Comparison of ENCODE assay signal across 2 cellular contexts in the genomic region with DNA sequence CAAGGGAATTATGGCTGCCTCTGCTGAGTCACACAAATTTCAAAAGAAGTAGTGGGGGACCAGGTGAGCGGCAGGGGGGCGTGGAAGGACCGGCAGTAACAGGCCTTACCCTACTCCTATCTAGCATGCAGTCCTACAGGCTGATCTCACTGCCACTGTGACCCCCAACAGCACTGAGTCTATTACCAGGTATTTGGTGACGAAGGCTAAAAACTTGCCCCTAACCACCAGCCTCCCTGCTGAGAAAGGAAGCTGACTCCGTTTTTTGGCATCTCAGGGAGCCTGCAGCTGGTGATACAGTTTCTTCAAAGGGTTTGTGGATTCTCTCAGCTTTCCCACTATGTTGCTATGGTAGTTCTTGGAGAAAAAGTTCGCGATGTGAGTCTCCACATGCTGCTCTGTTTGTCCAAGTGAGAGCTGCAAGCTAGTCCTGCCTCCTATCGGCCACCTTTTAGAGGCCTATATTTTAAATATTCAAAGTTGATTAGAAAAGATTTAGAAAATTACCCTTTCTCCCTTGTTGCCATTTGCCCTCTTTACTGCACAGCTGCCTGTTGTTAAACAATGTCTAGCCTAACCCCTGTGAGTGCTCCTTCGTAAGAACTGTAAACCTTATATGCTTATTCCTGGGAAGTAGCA.
TF ChIP-seq lines count a peak whose summit lies in the region.

No MANE protein-coding gene starts in this region.

TF ChIP-seq in SK-N-SH, 30 proteins besides CTCF, POLR2A, EP300 and RAD21 (continued from another document):
- TF ChIP-seq FOXM1 (IDR thresholded peaks at IDR 0.05; ENCODE audit: low read depth) = no peak
- TF ChIP-seq, protein P1, sequence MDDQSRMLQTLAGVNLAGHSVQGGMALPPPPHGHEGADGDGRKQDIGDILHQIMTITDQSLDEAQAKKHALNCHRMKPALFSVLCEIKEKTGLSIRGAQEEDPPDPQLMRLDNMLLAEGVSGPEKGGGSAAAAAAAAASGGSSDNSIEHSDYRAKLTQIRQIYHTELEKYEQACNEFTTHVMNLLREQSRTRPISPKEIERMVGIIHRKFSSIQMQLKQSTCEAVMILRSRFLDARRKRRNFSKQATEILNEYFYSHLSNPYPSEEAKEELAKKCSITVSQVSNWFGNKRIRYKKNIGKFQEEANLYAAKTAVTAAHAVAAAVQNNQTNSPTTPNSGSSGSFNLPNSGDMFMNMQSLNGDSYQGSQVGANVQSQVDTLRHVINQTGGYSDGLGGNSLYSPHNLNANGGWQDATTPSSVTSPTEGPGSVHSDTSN (IDR thresholded peaks at IDR 0.05) = no peak
- no peak for TF ChIP-seq TEAD4 (IDR thresholded peaks at IDR 0.05; ENCODE audit: borderline replicate concordance, insufficient read depth)
- TF ChIP-seq, protein P2, sequence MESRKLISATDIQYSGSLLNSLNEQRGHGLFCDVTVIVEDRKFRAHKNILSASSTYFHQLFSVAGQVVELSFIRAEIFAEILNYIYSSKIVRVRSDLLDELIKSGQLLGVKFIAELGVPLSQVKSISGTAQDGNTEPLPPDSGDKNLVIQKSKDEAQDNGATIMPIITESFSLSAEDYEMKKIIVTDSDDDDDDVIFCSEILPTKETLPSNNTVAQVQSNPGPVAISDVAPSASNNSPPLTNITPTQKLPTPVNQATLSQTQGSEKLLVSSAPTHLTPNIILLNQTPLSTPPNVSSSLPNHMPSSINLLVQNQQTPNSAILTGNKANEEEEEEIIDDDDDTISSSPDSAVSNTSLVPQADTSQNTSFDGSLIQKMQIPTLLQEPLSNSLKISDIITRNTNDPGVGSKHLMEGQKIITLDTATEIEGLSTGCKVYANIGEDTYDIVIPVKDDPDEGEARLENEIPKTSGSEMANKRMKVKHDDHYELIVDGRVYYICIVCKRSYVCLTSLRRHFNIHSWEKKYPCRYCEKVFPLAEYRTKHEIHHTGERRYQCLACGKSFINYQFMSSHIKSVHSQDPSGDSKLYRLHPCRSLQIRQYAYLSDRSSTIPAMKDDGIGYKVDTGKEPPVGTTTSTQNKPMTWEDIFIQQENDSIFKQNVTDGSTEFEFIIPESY (IDR thresholded peaks at IDR 0.05; ENCODE audit: borderline replicate concordance, low read depth) = no peak
- TF ChIP-seq TAF1 (IDR thresholded peaks at IDR 0.05; ENCODE audit: borderline replicate concordance, low read depth, low read length) = no peak
- TF ChIP-seq FOSL2 (IDR thresholded peaks at IDR 0.05; ENCODE audit: borderline replicate concordance, low read depth) = no peak
- TF ChIP-seq, protein P3, sequence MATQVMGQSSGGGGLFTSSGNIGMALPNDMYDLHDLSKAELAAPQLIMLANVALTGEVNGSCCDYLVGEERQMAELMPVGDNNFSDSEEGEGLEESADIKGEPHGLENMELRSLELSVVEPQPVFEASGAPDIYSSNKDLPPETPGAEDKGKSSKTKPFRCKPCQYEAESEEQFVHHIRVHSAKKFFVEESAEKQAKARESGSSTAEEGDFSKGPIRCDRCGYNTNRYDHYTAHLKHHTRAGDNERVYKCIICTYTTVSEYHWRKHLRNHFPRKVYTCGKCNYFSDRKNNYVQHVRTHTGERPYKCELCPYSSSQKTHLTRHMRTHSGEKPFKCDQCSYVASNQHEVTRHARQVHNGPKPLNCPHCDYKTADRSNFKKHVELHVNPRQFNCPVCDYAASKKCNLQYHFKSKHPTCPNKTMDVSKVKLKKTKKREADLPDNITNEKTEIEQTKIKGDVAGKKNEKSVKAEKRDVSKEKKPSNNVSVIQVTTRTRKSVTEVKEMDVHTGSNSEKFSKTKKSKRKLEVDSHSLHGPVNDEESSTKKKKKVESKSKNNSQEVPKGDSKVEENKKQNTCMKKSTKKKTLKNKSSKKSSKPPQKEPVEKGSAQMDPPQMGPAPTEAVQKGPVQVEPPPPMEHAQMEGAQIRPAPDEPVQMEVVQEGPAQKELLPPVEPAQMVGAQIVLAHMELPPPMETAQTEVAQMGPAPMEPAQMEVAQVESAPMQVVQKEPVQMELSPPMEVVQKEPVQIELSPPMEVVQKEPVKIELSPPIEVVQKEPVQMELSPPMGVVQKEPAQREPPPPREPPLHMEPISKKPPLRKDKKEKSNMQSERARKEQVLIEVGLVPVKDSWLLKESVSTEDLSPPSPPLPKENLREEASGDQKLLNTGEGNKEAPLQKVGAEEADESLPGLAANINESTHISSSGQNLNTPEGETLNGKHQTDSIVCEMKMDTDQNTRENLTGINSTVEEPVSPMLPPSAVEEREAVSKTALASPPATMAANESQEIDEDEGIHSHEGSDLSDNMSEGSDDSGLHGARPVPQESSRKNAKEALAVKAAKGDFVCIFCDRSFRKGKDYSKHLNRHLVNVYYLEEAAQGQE (IDR thresholded peaks at IDR 0.05; ENCODE audit: low read depth, low read length) = no peak

TF ChIP-seq in SK-N-SH treated with all-trans-retinoic acid at 6 μM for 48 hours, 23 proteins besides CTCF, POLR2A, EP300 and RAD21 (continued from another document):
- TF ChIP-seq ZNF565 (CRISPR knock-in tag; conservative IDR thresholded peaks at IDR 0.05; ENCODE audit: low read depth) (no peak), BACH2 (CRISPR knock-in tag; IDR thresholded peaks at IDR 0.05; ENCODE audit: borderline replicate concordance) (no peak), ZNF8 (CRISPR knock-in tag; IDR thresholded peaks at IDR 0.05) (no peak), ARNTL (CRISPR knock-in tag; IDR thresholded peaks at IDR 0.05; ENCODE audit: borderline replicate concordance, low read depth) (no peak)
- TF ChIP-seq, protein P4, sequence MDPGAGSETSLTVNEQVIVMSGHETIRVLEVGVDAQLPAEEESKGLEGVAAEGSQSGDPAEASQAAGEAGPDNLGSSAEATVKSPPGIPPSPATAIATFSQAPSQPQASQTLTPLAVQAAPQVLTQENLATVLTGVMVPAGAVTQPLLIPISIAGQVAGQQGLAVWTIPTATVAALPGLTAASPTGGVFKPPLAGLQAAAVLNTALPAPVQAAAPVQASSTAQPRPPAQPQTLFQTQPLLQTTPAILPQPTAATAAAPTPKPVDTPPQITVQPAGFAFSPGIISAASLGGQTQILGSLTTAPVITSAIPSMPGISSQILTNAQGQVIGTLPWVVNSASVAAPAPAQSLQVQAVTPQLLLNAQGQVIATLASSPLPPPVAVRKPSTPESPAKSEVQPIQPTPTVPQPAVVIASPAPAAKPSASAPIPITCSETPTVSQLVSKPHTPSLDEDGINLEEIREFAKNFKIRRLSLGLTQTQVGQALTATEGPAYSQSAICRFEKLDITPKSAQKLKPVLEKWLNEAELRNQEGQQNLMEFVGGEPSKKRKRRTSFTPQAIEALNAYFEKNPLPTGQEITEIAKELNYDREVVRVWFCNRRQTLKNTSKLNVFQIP (CRISPR knock-in tag; IDR thresholded peaks at IDR 0.05; ENCODE audit: borderline replicate concordance, low read depth) = no peak
